In the genomic region with DNA sequence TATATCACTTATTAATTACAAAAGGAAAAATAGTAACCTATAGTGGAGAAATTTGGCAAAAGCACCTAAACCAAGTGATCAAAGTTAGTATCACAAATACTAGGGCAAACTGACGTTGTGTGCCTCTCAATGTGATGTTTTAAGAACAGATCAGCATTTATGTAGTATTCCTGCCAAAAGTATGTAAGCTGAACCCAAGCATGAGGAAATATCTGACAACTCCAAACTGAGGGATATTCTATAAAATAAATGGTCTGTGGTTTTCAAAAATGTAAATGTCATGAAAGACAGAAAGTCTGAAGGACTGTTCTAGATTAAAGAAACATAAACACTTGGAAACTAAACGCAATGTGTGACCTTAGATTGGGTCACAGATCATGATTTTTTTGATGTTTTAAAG, we compare ENCODE assay signal across 22 cellular contexts. TPM values are rescaled to one million over a fixed set of nuclear protein-coding genes. Genes with fewer than 3 reads are reported as not detected.
DNase-seq lines count a peak whose midpoint lies in the region; ATAC-seq and TF ChIP-seq lines count a peak whose summit lies in the region.
"Had no signal": no experiment of that assay in that cellular context is flagged by ENCODE, and none has a peak within 500 bp of the region (broad histone marks: within the 10 kb centered on the region; RNA-seq: fewer than 3 reads in every experiment).

No MANE protein-coding gene starts in this region.

- H3K4me1 ChIP-seq in heart right ventricle, result no peaks in the 10 kb centered on the region

- H3K4me3 ChIP-seq in lower leg skin (ENCODE audit: low read depth, poor library complexity, severe bottlenecking) (no peak overlapping the region), heart right ventricle (no peak overlapping the region)
- H3K4me3 ChIP-seq: MG63 had no signal

- H3K27ac ChIP-seq in heart right ventricle, result no peak overlapping the region

- TF ChIP-seq POLR2A in lower leg skin (IDR thresholded peaks at IDR 0.05), result no peak

- DNase-seq in EH (ENCODE audit: low read depth) (peak; percentile 66), fibroblast of gingiva (ENCODE audit: low read depth) (peak; percentile 84), iris pigment epithelial cell (ENCODE audit: low read depth) (peak; percentile 82), NCI-H146 treated with DMSO at 0.1 percent for 48 hours (lab: John Stamatoyannopoulos, UW; ENCODE audit: unreplicated experiment) (no peak), lower leg skin (ENCODE audit: low spot score in 2 of 2) (no peak), heart right ventricle (no peak)
- DNase-seq: 8988T, C1 segment of cervical spinal cord, DND-41, GF-D8, HFFc6, Karpas-422, MG63, NCI-H1092, NCI-H1694 treated with DMSO at 0.1 percent for 48 hours, NCI-H2107, NCI-H2227 treated with DMSO at 0.1 percent for 48 hours, NCI-H524 had no signal

- ATAC-seq in SK-N-SH treated with all-trans-retinoic acid at 6 μM for 48 hours, result peak; percentile 48; the same call in 2 of the 3 replicates
- no peak for ATAC-seq in HG02763 (IDR thresholded peaks at IDR 0.05; ENCODE audit: unreplicated experiment)
- no peak for ATAC-seq in heart right ventricle
- ATAC-seq: Panc1, Right ventricle myocardium inferior had no signal

- H3K36me3 ChIP-seq in heart right ventricle, result no peaks in the 10 kb centered on the region
- H3K36me3 ChIP-seq: MG63 had no signal

- H3K27me3 ChIP-seq in heart right ventricle, result peaks cover 0 to 4% (median 0%) of the 10 kb centered on the region in 7 donors
- H3K27me3 ChIP-seq: MG63 had no signal

- intact Hi-C loops in lower leg skin (cut with DNase I; ENCODE audit: low total_unique reads) (no loop called here), heart right ventricle (cut with DNase I) (no loop called here)

- WGBS in lower leg skin, 2 donors, result 34 to 37% methylated on average over 2 of the region's 2 CpGs
- WGBS in heart right ventricle, 2 donors, result 54 to 68% methylated on average over 2 of the region's 2 CpGs

- peaks cover 0 to 5% (median 0%) of the 10 kb centered on the region in 11 donors for H3K9me3 ChIP-seq in heart right ventricle

- TF ChIP-seq CTCF in lower leg skin (IDR thresholded peaks at IDR 0.05) (no peak), heart right ventricle (IDR thresholded peaks at IDR 0.05) (no peak)

TF ChIP-seq in SK-N-SH treated with all-trans-retinoic acid at 6 μM for 48 hours, 23 proteins besides CTCF, POLR2A, EP300 and RAD21:
- TF ChIP-seq ISL1 (CRISPR knock-in tag; IDR thresholded peaks at IDR 0.05) (no peak), OSR1 (CRISPR knock-in tag; IDR thresholded peaks at IDR 0.05) (no peak), TCF4 (CRISPR knock-in tag; IDR thresholded peaks at IDR 0.05; ENCODE audit: borderline replicate concordance) (no peak), TOX (CRISPR knock-in tag; IDR thresholded peaks at IDR 0.05; ENCODE audit: borderline replicate concordance) (no peak), ARNTL (CRISPR knock-in tag; IDR thresholded peaks at IDR 0.05; ENCODE audit: borderline replicate concordance, low read depth) (no peak), ZNF565 (CRISPR knock-in tag; conservative IDR thresholded peaks at IDR 0.05; ENCODE audit: low read depth) (no peak), PPARA (CRISPR knock-in tag; IDR thresholded peaks at IDR 0.05; ENCODE audit: borderline replicate concordance) (no peak), CSDC2 (CRISPR knock-in tag; IDR thresholded peaks at IDR 0.05) (no peak), ESRRG (CRISPR knock-in tag; IDR thresholded peaks at IDR 0.05) (no peak), RARB (CRISPR knock-in tag; IDR thresholded peaks at IDR 0.05) (no peak), GLIS3 (CRISPR knock-in tag; IDR thresholded peaks at IDR 0.05) (no peak), ZC3H10 (CRISPR knock-in tag; IDR thresholded peaks at IDR 0.05) (no peak), ZNF8 (CRISPR knock-in tag; IDR thresholded peaks at IDR 0.05) (no peak), ZFP3 (CRISPR knock-in tag; IDR thresholded peaks at IDR 0.05) (no peak), SNAI2 (CRISPR knock-in tag; IDR thresholded peaks at IDR 0.05) (no peak), ZNF70 (CRISPR knock-in tag; IDR thresholded peaks at IDR 0.05) (no peak)
- TF ChIP-seq, protein P1, sequence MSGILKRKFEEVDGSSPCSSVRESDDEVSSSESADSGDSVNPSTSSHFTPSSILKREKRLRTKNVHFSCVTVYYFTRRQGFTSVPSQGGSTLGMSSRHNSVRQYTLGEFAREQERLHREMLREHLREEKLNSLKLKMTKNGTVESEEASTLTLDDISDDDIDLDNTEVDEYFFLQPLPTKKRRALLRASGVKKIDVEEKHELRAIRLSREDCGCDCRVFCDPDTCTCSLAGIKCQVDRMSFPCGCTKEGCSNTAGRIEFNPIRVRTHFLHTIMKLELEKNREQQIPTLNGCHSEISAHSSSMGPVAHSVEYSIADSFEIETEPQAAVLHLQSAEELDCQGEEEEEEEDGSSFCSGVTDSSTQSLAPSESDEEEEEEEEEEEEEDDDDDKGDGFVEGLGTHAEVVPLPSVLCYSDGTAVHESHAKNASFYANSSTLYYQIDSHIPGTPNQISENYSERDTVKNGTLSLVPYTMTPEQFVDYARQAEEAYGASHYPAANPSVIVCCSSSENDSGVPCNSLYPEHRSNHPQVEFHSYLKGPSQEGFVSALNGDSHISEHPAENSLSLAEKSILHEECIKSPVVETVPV (CRISPR knock-in tag; IDR thresholded peaks at IDR 0.05), result no peak
- TF ChIP-seq, protein P2, sequence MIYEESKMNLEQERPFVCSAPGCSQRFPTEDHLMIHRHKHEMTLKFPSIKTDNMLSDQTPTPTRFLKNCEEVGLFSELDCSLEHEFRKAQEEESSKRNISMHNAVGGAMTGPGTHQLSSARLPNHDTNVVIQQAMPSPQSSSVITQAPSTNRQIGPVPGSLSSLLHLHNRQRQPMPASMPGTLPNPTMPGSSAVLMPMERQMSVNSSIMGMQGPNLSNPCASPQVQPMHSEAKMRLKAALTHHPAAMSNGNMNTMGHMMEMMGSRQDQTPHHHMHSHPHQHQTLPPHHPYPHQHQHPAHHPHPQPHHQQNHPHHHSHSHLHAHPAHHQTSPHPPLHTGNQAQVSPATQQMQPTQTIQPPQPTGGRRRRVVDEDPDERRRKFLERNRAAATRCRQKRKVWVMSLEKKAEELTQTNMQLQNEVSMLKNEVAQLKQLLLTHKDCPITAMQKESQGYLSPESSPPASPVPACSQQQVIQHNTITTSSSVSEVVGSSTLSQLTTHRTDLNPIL (CRISPR knock-in tag; IDR thresholded peaks at IDR 0.05; ENCODE audit: low read depth), result no peak
- TF ChIP-seq, protein P3, sequence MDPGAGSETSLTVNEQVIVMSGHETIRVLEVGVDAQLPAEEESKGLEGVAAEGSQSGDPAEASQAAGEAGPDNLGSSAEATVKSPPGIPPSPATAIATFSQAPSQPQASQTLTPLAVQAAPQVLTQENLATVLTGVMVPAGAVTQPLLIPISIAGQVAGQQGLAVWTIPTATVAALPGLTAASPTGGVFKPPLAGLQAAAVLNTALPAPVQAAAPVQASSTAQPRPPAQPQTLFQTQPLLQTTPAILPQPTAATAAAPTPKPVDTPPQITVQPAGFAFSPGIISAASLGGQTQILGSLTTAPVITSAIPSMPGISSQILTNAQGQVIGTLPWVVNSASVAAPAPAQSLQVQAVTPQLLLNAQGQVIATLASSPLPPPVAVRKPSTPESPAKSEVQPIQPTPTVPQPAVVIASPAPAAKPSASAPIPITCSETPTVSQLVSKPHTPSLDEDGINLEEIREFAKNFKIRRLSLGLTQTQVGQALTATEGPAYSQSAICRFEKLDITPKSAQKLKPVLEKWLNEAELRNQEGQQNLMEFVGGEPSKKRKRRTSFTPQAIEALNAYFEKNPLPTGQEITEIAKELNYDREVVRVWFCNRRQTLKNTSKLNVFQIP (CRISPR knock-in tag; IDR thresholded peaks at IDR 0.05; ENCODE audit: borderline replicate concordance, low read depth), result no peak

RNA-seq across cellular contexts. Expression of a gene that starts 34.3 kb away (rescaled TPM):
- 10 to 100 TPM; 18.4 to 22.4 (median 21.3) TPM for total RNA-seq in lower leg skin
- 10 to 100 TPM; 17.5 to 35.3 (median 24.4) TPM for total RNA-seq in heart right ventricle
- 1 to 10 TPM; 4.0 to 4.1 TPM for polyA plus RNA-seq in heart right ventricle

RNA-seq across cellular contexts. Expression of a gene that starts 42.3 kb away (rescaled TPM):
- 10 to 100 TPM in 2 of 4 donors, 1 to 10 TPM in 2; 6.3 to 11.2 (median 10.2) TPM for total RNA-seq in lower leg skin
- 10 to 100 TPM; 10.1 to 18.2 (median 13.1) TPM for total RNA-seq in heart right ventricle
- 1 to 10 TPM; 1.8 to 2.1 TPM for polyA plus RNA-seq in heart right ventricle

Comparison
In these comparisons a context has a peak if more than half of its experiments do, and no peak if none do; other contexts are left out.
1. DNase-seq: peak in EH (single experiment), fibroblast of gingiva (single experiment) and iris pigment epithelial cell (single experiment); none in NCI-H146 treated with DMSO at 0.1 percent for 48 hours (single experiment), lower leg skin (0 of 2) and heart right ventricle (0 of 2).